Comparison of ENCODE assay signal across 1 cellular context in genomic region chr3:129183569-129184395, GRCh38.
TF ChIP-seq lines count a peak whose summit lies in the region.

CNBP (minus strand) TSS chr3:129183896; CDS start chr3:129171757, 12,139 bp downstream.

TF ChIP-seq in GM23338, 12 proteins besides CTCF, POLR2A, EP300 and RAD21:
- 0 out of 2 replicates have a peak, but pooled peaks have one; percentile 11 for TF ChIP-seq NANOG (IDR thresholded peaks at IDR 0.05; ENCODE audit: borderline replicate concordance)
- TF ChIP-seq, protein P1, sequence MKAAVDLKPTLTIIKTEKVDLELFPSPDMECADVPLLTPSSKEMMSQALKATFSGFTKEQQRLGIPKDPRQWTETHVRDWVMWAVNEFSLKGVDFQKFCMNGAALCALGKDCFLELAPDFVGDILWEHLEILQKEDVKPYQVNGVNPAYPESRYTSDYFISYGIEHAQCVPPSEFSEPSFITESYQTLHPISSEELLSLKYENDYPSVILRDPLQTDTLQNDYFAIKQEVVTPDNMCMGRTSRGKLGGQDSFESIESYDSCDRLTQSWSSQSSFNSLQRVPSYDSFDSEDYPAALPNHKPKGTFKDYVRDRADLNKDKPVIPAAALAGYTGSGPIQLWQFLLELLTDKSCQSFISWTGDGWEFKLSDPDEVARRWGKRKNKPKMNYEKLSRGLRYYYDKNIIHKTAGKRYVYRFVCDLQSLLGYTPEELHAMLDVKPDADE (IDR thresholded peaks at IDR 0.05) = no peak
- TF ChIP-seq EZH2phosphoT487 (IDR thresholded peaks at IDR 0.05; ENCODE audit: unreplicated experiment) = no peak
- TF ChIP-seq CREB1 (CRISPR knock-in tag; IDR thresholded peaks at IDR 0.05; ENCODE audit: low read depth) = peak; percentile 46; the same call in 1 of the 2 replicates
- no peak for TF ChIP-seq ZNF462 (CRISPR knock-in tag; IDR thresholded peaks at IDR 0.05)
- TF ChIP-seq POLR2AphosphoS5 (IDR thresholded peaks at IDR 0.05; ENCODE audit: low read depth) = peak; percentile 94
